16 cellular contexts compared by ENCODE assay signal in genomic region chr16:83581082-83581481, GRCh38.
DNase-seq lines count a peak whose midpoint lies in the region; ATAC-seq and TF ChIP-seq lines count a peak whose summit lies in the region.
"Had no signal": no experiment of that assay in that cellular context is flagged by ENCODE, and none has a peak within 500 bp of the region (broad histone marks: within the 10 kb centered on the region; RNA-seq: fewer than 3 reads in every experiment).

No MANE protein-coding gene starts in this region.

- no peak for TF ChIP-seq CTCF in nephron progenitor cell (IDR thresholded peaks at IDR 0.05)

- H3K27me3 Mint-ChIP-seq in nephron progenitor cell (ENCODE audit: low read depth, poor library complexity): peaks cover 2% of the 10 kb centered on the region
- H3K27me3 Mint-ChIP-seq: central memory CD8-positive, alpha-beta T cell had no signal

- peak; percentile 27 for DNase-seq in glomerular visceral epithelial cell (ENCODE audit: extremely low spot score)
- DNase-seq in nephron progenitor cell: no peak
- DNase-seq in stimulated activated CD4-positive, alpha-beta T cell treated with anti-CD3 and anti-CD28 coated beads, Interleukin-2, amount 100 ng/mL, for 24 hours: no peak
- DNase-seq in activated CD4-positive, alpha-beta T cell treated with anti-CD3 and anti-CD28 coated beads, Interleukin-2, amount 50 U/mL, for 1 hour: no peak
- no peak for DNase-seq in Right ventricle myocardium inferior (ENCODE audit: missing footprints)
- DNase-seq: activated CD8-positive, alpha-beta memory T cell treated with anti-CD3 and anti-CD28 coated beads, Interleukin-2, amount 50 U/mL, for 4 hours; hippocampal formation; naive thymus-derived CD4-positive, alpha-beta T cell; NCI-H2029; NCI-H774; retina had no signal

- no peak overlapping the region for H3K4me3 Mint-ChIP-seq in nephron progenitor cell
- H3K4me3 Mint-ChIP-seq: central memory CD8-positive, alpha-beta T cell; naive thymus-derived CD4-positive, alpha-beta T cell had no signal

- ATAC-seq in GM18519 (IDR thresholded peaks at IDR 0.05; ENCODE audit: low FRiP score, unreplicated experiment) (peak; percentile 47), GM21737 (IDR thresholded peaks at IDR 0.05; ENCODE audit: unreplicated experiment) (peak; percentile 64), HG03159 (IDR thresholded peaks at IDR 0.05; ENCODE audit: unreplicated experiment) (peak; percentile 84), Right ventricle myocardium inferior (no peak)
- ATAC-seq: activated naive CD4-positive, alpha-beta T cell treated with anti-CD3 and anti-CD28 coated beads, Interleukin-2, amount 50 U/mL, for 72 hours; naive thymus-derived CD4-positive, alpha-beta T cell had no signal

- H3K36me3 Mint-ChIP-seq in nephron progenitor cell (ENCODE audit: low read depth): no peaks in the 10 kb centered on the region
- H3K36me3 Mint-ChIP-seq: activated naive CD4-positive, alpha-beta T cell treated with anti-CD3 and anti-CD28 coated beads, Interleukin-2, amount 50 U/mL, for 72 hours; naive thymus-derived CD4-positive, alpha-beta T cell had no signal

- intact Hi-C loops in Right ventricle myocardium inferior (cut with DNase I): no loop called here

- peaks cover 6% of the 10 kb centered on the region for H3K9me3 Mint-ChIP-seq in nephron progenitor cell
- H3K9me3 Mint-ChIP-seq: central memory CD8-positive, alpha-beta T cell had no signal

- peaks cover 18% of the 10 kb centered on the region for H3K4me1 Mint-ChIP-seq in nephron progenitor cell
- H3K4me1 Mint-ChIP-seq: central memory CD8-positive, alpha-beta T cell; naive thymus-derived CD4-positive, alpha-beta T cell had no signal

- no peak overlapping the region for H3K27ac Mint-ChIP-seq in nephron progenitor cell
- H3K27ac Mint-ChIP-seq: activated naive CD4-positive, alpha-beta T cell treated with anti-CD3 and anti-CD28 coated beads, Interleukin-2, amount 50 U/mL, for 72 hours; naive thymus-derived CD4-positive, alpha-beta T cell had no signal
